In genomic region chr5:151708126-151708525, GRCh38 we compare ENCODE assay signal across 1 cellular context.
TF ChIP-seq lines count a peak whose summit lies in the region.

No MANE protein-coding gene starts in this region.

TF ChIP-seq in Ishikawa, 13 proteins besides CTCF, POLR2A, EP300 and RAD21 (continued from another document):
- TF ChIP-seq, protein P1, sequence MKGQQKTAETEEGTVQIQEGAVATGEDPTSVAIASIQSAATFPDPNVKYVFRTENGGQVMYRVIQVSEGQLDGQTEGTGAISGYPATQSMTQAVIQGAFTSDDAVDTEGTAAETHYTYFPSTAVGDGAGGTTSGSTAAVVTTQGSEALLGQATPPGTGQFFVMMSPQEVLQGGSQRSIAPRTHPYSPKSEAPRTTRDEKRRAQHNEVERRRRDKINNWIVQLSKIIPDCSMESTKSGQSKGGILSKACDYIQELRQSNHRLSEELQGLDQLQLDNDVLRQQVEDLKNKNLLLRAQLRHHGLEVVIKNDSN (IDR thresholded peaks at IDR 0.05) = no peak
- TF ChIP-seq TEAD4 (IDR thresholded peaks at IDR 0.05) (peak; percentile 28; the same call in 1 of the 2 replicates), CEBPB (IDR thresholded peaks at IDR 0.05) (peak; percentile 66)
